8 cellular contexts compared by ENCODE assay signal in the genomic region with DNA sequence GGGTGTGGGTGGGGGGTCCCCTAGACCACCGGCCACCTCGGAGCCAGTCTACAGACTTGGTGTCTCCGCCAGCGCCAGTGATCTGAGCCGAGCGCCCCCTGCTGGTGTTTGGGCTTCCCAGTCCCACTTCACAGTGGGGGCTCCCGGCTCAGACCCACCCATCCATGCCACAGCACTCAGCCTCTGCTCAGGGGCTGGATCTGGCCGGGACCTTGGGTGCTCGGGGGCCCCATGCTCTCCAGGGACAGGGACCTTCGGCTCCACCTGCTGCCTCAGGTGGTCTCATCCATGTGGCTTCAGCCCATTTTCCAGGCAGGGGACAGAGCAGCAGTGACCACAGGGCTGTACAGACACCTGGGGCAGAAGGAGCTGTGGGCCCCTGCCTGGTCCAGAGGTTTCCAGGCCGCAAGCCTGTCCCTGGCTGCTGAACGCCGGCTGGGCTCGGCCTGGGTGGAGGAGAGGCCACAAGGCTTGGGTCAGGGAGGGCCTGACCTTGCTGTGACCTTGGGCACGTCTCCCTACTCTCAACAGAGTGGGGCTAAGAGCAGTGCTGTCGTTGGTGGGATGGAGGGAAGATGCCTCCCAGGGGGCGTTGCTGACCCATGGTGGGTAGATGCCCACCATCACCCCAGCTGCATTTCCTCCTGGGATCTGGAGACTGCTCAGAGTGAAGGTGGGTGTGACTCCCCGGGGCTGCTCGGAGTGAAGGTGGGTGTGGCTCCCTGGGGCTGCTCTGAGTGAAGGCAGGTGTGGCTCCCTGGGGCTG.
A peak's percentile ranks its signal among the peaks of the same experiment; 100 is the strongest.
DNase-seq lines count a peak whose midpoint lies in the region; ATAC-seq and TF ChIP-seq lines count a peak whose summit lies in the region.

No MANE protein-coding gene starts in this region.

- H3K36me3 ChIP-seq in brain microvascular endothelial cell (replicated peaks): no peaks in the 10 kb centered on the region

- H3K27ac ChIP-seq in brain microvascular endothelial cell (no peak overlapping the region), RWPE1 (no peak overlapping the region)

- no peak overlapping the region for H3K4me3 ChIP-seq in brain microvascular endothelial cell (ENCODE audit: low read depth, low read length)

- TF ChIP-seq CTCF in brain microvascular endothelial cell (IDR thresholded peaks at IDR 0.05; ENCODE audit: low read depth, low read length, missing control alignments) (peak; percentile 12), RWPE1 (conservative IDR thresholded peaks at IDR 0.05; ENCODE audit: low read depth) (no peak)

- intact Hi-C loops in posterior vena cava (cut with DNase I): no loop called here

- POLR2A ChIA-PET in RWPE1 (lab: Yijun Ruan, JAX; ENCODE audit: low non-redundant PET): no interaction called here

- ATAC-seq in GM19023 (IDR thresholded peaks at IDR 0.05; ENCODE audit: unreplicated experiment) (no peak), HG02885 (IDR thresholded peaks at IDR 0.05; ENCODE audit: poor library complexity, unreplicated experiment) (no peak)

- in situ Hi-C loops in brain microvascular endothelial cell (cut with HindIII; ENCODE audit: low pct_ligation_motif_present, low sequenced_read_pairs): no loop called here

- CTCF ChIA-PET in RWPE1 (lab: Yijun Ruan, JAX): no interaction called here

- no peaks in the 10 kb centered on the region for H3K27me3 ChIP-seq in brain microvascular endothelial cell (replicated peaks)

- DNase-seq in Daoy (ENCODE audit: low read depth) (peak; percentile 19), NCI-H510A treated with DMSO at 0.1 percent for 48 hours (lab: John Stamatoyannopoulos, UW) (peak; percentile 31), brain microvascular endothelial cell (no peak), posterior vena cava (ENCODE audit: low spot score) (peak; percentile 81), epidermal melanocyte (ENCODE audit: insufficient read length, low spot score) (no peak), RWPE1 (ENCODE audit: low spot score) (no peak)

Comparison
In these comparisons a context has a peak if more than half of its experiments do, and no peak if none do; other contexts are left out.
1. DNase-seq: peak in Daoy (single experiment), NCI-H510A treated with DMSO at 0.1 percent for 48 hours (single experiment) and posterior vena cava (single experiment); none in brain microvascular endothelial cell (single experiment), epidermal melanocyte (single experiment) and RWPE1 (single experiment).